8 cellular contexts compared by ENCODE assay signal in genomic region chr2:169363027-169363569, GRCh38. TPM values are rescaled to one million over a fixed set of nuclear protein-coding genes. Genes with fewer than 3 reads are reported as not detected.
A peak's percentile ranks its signal among the peaks of the same experiment; 100 is the strongest.
DNase-seq lines count a peak whose midpoint lies in the region; ATAC-seq and TF ChIP-seq lines count a peak whose summit lies in the region.

No MANE protein-coding gene starts in this region.

- TF ChIP-seq RAD21 in SK-N-SH (IDR thresholded peaks at IDR 0.05; ENCODE audit: low read length) = no peak

- peak overlapping the region; percentile 81 to 82 for H3K4me3 Mint-ChIP-seq in stimulated activated naive B cell treated with anti-CD40 and anti-IgM and Interleukin-4, amounts not matched to agents 10 μg/mL and 1 μg/mL and 100 μg/mL, for 72 hours

- H3F3A ChIP-seq in SK-N-SH (replicated peaks; ENCODE audit: insufficient read depth) = no peaks in the 10 kb centered on the region

- peak in 2 of 3 experiments; percentile 3 to 8 for DNase-seq in NCI-H1417 (lab: John Stamatoyannopoulos, UW)
- DNase-seq in NCI-H1417 treated with DMSO at 0.1 percent for 48 hours (lab: John Stamatoyannopoulos, UW) = no peak
- DNase-seq in SK-N-SH = peak; percentile 32
- DNase-seq in iPS DF 6.9 (ENCODE audit: low read depth, low spot score) = no peak
- DNase-seq in stimulated activated naive B cell treated with anti-CD40 and anti-IgM and Interleukin-4, amounts not matched to agents 10 μg/mL and 1 μg/mL and 100 μg/mL, for 72 hours = no peak
- DNase-seq in Ammon's horn (ENCODE audit: low spot score) = no peak
- no peak for DNase-seq in NCI-H2227 treated with DMSO at 0.1 percent for 48 hours (lab: John Stamatoyannopoulos, UW)

- H3K27me3 ChIP-seq in SK-N-SH (ENCODE audit: insufficient read depth) (peaks cover 43% of the 10 kb centered on the region), iPS DF 6.9 (ENCODE audit: control insufficient read depth, insufficient read depth, low read length) (peaks cover 33% of the 10 kb centered on the region)

- peak in 1 of 2 donors; percentile 8 for ATAC-seq in stimulated activated naive B cell treated with anti-CD40 and anti-IgM and Interleukin-4, amounts not matched to agents 10 μg/mL and 1 μg/mL and 100 μg/mL, for 72 hours (replicated peaks)
- ATAC-seq in HG03565 (IDR thresholded peaks at IDR 0.05; ENCODE audit: unreplicated experiment) = no peak

- no peak for TF ChIP-seq CTCF in SK-N-SH (IDR thresholded peaks at IDR 0.05)

- 2% methylated on average over 11 of the region's 11 CpGs for WGBS in SK-N-SH (ENCODE audit: low lambda C conversion rate)
- no CpG with 5 or more reads among the region's 11 CpGs for WGBS in iPS DF 6.9 (ENCODE audit: insufficient coverage, insufficient read length)

- no peak overlapping the region for H3K9ac ChIP-seq in SK-N-SH

- peaks cover 0 to 1% of the 10 kb centered on the region in 2 donors for H3K9me3 Mint-ChIP-seq in stimulated activated naive B cell treated with anti-CD40 and anti-IgM and Interleukin-4, amounts not matched to agents 10 μg/mL and 1 μg/mL and 100 μg/mL, for 72 hours

- H3K79me2 ChIP-seq in SK-N-SH (ENCODE audit: insufficient read depth) = no peaks in the 10 kb centered on the region

- no peaks in the 10 kb centered on the region for H3K36me3 Mint-ChIP-seq in stimulated activated naive B cell treated with anti-CD40 and anti-IgM and Interleukin-4, amounts not matched to agents 10 μg/mL and 1 μg/mL and 100 μg/mL, for 72 hours

- H3K27me3 Mint-ChIP-seq in stimulated activated naive B cell treated with anti-CD40 and anti-IgM and Interleukin-4, amounts not matched to agents 10 μg/mL and 1 μg/mL and 100 μg/mL, for 72 hours = peaks cover 50 to 55% of the 10 kb centered on the region in 2 donors

- TF ChIP-seq EP300 in SK-N-SH (IDR thresholded peaks at IDR 0.05; ENCODE audit: borderline replicate concordance in 1 of 2, low read depth in 1 of 2, low read length in 1 of 2) = no peak

- no peaks in the 10 kb centered on the region for H4K20me1 ChIP-seq in SK-N-SH (ENCODE audit: insufficient read depth)

- no peak overlapping the region for H3K27ac ChIP-seq in SK-N-SH (ENCODE audit: low read depth in 2 of 2, low read length in 1 of 2)
- no peak overlapping the region for H3K27ac ChIP-seq in iPS DF 6.9 (ENCODE audit: low read length)

- H3K4me1 Mint-ChIP-seq in stimulated activated naive B cell treated with anti-CD40 and anti-IgM and Interleukin-4, amounts not matched to agents 10 μg/mL and 1 μg/mL and 100 μg/mL, for 72 hours = peaks cover 35 to 45% of the 10 kb centered on the region in 2 donors

- CTCF ChIA-PET in SK-N-SH (lab: Yijun Ruan, JAX) = no interaction called here

- H3K9me2 ChIP-seq in SK-N-SH = no peaks in the 10 kb centered on the region

- H3K4me3 ChIP-seq in SK-N-SH (ENCODE audit: low read depth in 2 of 2, low read length in 1 of 2) (peak overlapping the region; percentile 33 to 57), iPS DF 6.9 (ENCODE audit: low read length) (peak overlapping the region; percentile 45; the same call in 1 of the 2 replicates)

- H3K4me1 ChIP-seq in SK-N-SH (ENCODE audit: control insufficient read depth in 1 of 2, insufficient read depth in 2 of 2, low read depth in 1 of 2, low read length in 1 of 2) (peaks cover 17 to 31% of the 10 kb centered on the region in 2 experiments; a peak in 2 of 4 replicates), iPS DF 6.9 (ENCODE audit: control insufficient read depth, insufficient read depth, low read length) (peaks cover 6% of the 10 kb centered on the region; the same call in 1 of the 2 replicates)

- H2AFZ ChIP-seq in SK-N-SH (ENCODE audit: low read depth) = no peak overlapping the region

- no peaks in the 10 kb centered on the region for H3K36me3 ChIP-seq in SK-N-SH (replicated peaks in 1 of 2; ENCODE audit: control insufficient read depth in 1 of 2, insufficient read depth in 2 of 2, low read length in 1 of 2)
- H3K36me3 ChIP-seq in iPS DF 6.9 (ENCODE audit: control insufficient read depth, insufficient read depth, low read length) = no peaks in the 10 kb centered on the region

- H3K9me3 ChIP-seq in SK-N-SH (no peaks in the 10 kb centered on the region), iPS DF 6.9 (ENCODE audit: control insufficient read depth, insufficient read depth, low read length) (no peaks in the 10 kb centered on the region)

- POLR2A ChIA-PET in SK-N-SH (lab: Yijun Ruan, JAX) = no interaction called here

- peak overlapping the region; percentile 57 for H3K27ac Mint-ChIP-seq in stimulated activated naive B cell treated with anti-CD40 and anti-IgM and Interleukin-4, amounts not matched to agents 10 μg/mL and 1 μg/mL and 100 μg/mL, for 72 hours

- H3K4me2 ChIP-seq in SK-N-SH = peak overlapping the region; percentile 88

TF ChIP-seq in SK-N-SH, 30 proteins besides CTCF, POLR2A, EP300 and RAD21:
- TF ChIP-seq TAF1 (IDR thresholded peaks at IDR 0.05; ENCODE audit: borderline replicate concordance, low read depth, low read length) (no peak), EZH2phosphoT487 (IDR thresholded peaks at IDR 0.05; ENCODE audit: borderline replicate concordance, low read depth) (0 out of 2 replicates have a peak, but pooled peaks have one; percentile 37)

RNA-seq across cellular contexts. Expression of gene LRP2, which starts 0.8 kb away (rescaled TPM):
- not detected in 2 replicates for polyA plus RNA-seq in SK-N-SH (2012; rRNA removed)
- polyA plus RNA-seq in SK-N-SH (2012; cell fraction: cytosol; rRNA removed) = not detected in 2 replicates
- not detected in 2 replicates for polyA plus RNA-seq in SK-N-SH (2012; cell fraction: nucleus; rRNA removed)

Comparison
In these comparisons a context has a peak if more than half of its experiments do, and no peak if none do; other contexts are left out.
1. DNase-seq: peak in NCI-H1417 (2 of 3) and SK-N-SH (single experiment); none in NCI-H1417 treated with DMSO at 0.1 percent for 48 hours (single experiment), iPS DF 6.9 (single experiment), stimulated activated naive B cell treated with anti-CD40 and anti-IgM and Interleukin-4, amounts not matched to agents 10 μg/mL and 1 μg/mL and 100 μg/mL, for 72 hours (single experiment), Ammon's horn (single experiment) and NCI-H2227 treated with DMSO at 0.1 percent for 48 hours (single experiment).